In genomic region chr2:10432315-10433181, GRCh38 we compare ENCODE assay signal across 9 cellular contexts. TPM values are rescaled to one million over a fixed set of nuclear protein-coding genes. Genes with fewer than 3 reads are reported as not detected.
DNase-seq lines count a peak whose midpoint lies in the region; ATAC-seq and TF ChIP-seq lines count a peak whose summit lies in the region.
"Had no signal": no experiment of that assay in that cellular context is flagged by ENCODE, and none has a peak within 500 bp of the region (broad histone marks: within the 10 kb centered on the region; RNA-seq: fewer than 3 reads in every experiment).

No MANE protein-coding gene starts in this region.

- peak overlapping the region; percentile 51 to 52 for H3K4me3 ChIP-seq in Panc1 (ENCODE audit: low read depth in 2 of 2, low read length in 2 of 2)
- peak overlapping the region in 1 of 2 donors; percentile 43 for H3K4me3 ChIP-seq in gastroesophageal sphincter
- H3K4me3 ChIP-seq in spleen: peak overlapping the region in 6 of 8 donors; percentile 13 to 72 (median 32)
- H3K4me3 ChIP-seq: psoas muscle had no signal

- no peak for TF ChIP-seq EP300 in gastroesophageal sphincter (IDR thresholded peaks at IDR 0.05)

- no peak for TF ChIP-seq POLR2A in gastroesophageal sphincter (IDR thresholded peaks at IDR 0.05)
- no peak for TF ChIP-seq POLR2A in spleen (IDR thresholded peaks at IDR 0.05)

- BruUV-seq in Panc1 (replicated peaks; lab: Mats Ljungman, UMichigan): no TSS peak

- H3K36me3 ChIP-seq in Panc1 (ENCODE audit: control insufficient read depth, insufficient read depth, low read length) (no peaks in the 10 kb centered on the region), gastroesophageal sphincter (peaks cover 0 to 7% of the 10 kb centered on the region in 2 donors), spleen (peaks cover 0 to 13% (median 5%) of the 10 kb centered on the region in 6 donors)

- H3K27ac ChIP-seq in Panc1 (ENCODE audit: low read length): peak overlapping the region; percentile 96
- no peak overlapping the region for H3K27ac ChIP-seq in gastroesophageal sphincter
- peak overlapping the region in 4 of 8 donors; percentile 51 to 83 (median 64) for H3K27ac ChIP-seq in spleen
- H3K27ac ChIP-seq in caudate nucleus (ENCODE audit: low read depth, low read length): no peak overlapping the region
- H3K27ac ChIP-seq: psoas muscle had no signal

- WGBS in gastroesophageal sphincter (ENCODE audit: low coverage in 1 of 2), 2 donors: 12% methylated on average over 11 of the region's 49 CpGs; no CpG with 5 or more reads in 1 of the 2 donors
- 22 to 30% (median 26%) methylated on average over 20 to 49 of the region's 49 CpGs for WGBS in spleen, 5 donors

- ATAC-seq in Panc1: peak; percentile 76
- peak; percentile 60 for ATAC-seq in gastroesophageal sphincter
- ATAC-seq in HG02981 (IDR thresholded peaks at IDR 0.05; ENCODE audit: unreplicated experiment): no peak
- no peak for ATAC-seq in HG03135 (IDR thresholded peaks at IDR 0.05; ENCODE audit: unreplicated experiment)

- intact Hi-C loops in Panc1 (cut with micrococcal nuclease; ENCODE audit: unreplicated experiment): no loop called here
- intact Hi-C loops in spleen (cut with DNase I; ENCODE audit: low total_unique reads): loop anchor here (5.0 kb wide), 1 partner anchor 305 kb away; no protein-coding TSS in a partner anchor

- H3K4me1 ChIP-seq in Panc1 (ENCODE audit: control insufficient read depth, insufficient read depth, low read length): peaks cover 58% of the 10 kb centered on the region
- H3K4me1 ChIP-seq in gastroesophageal sphincter: peaks cover 0 to 30% (median 14%) of the 10 kb centered on the region in 3 donors
- H3K4me1 ChIP-seq in spleen: peaks cover 0 to 37% (median 29%) of the 10 kb centered on the region in 6 donors
- H3K4me1 ChIP-seq: psoas muscle had no signal

- POLR2A ChIA-PET in Panc1 (lab: Charles Lee): interaction anchor here (0.7 kb wide), 2 partner anchors 147 to 310 kb away, joined by 4 to 6 read pairs; partner anchors contain the start of gene RRM2

- no peaks in the 10 kb centered on the region for H3K27me3 ChIP-seq in Panc1 (ENCODE audit: control insufficient read depth, insufficient read depth, low read length)
- H3K27me3 ChIP-seq in gastroesophageal sphincter: peaks cover 20% of the 10 kb centered on the region
- H3K27me3 ChIP-seq in spleen (replicated peaks in 1 of 7): peaks cover 0 to 20% (median 0%) of the 10 kb centered on the region in 7 donors

- in situ Hi-C loops in Panc1 (cut with HindIII; ENCODE audit: low pct_unique_long_range_greater_than_20kb, low sequenced_read_pairs): loop anchor here (25.0 kb wide), 1 partner anchor 320 kb away; the partner anchor contains the start of gene RRM2

- peak; percentile 63 for DNase-seq in DMS53 (lab: John Stamatoyannopoulos, UW)
- DNase-seq in DMS53 treated with DMSO at 0.1 percent for 48 hours (lab: John Stamatoyannopoulos, UW; ENCODE audit: unreplicated experiment): no peak
- no peak for DNase-seq in Panc1 (ENCODE audit: low read depth, low spot score)
- DNase-seq in spleen: peak; percentile 85
- DNase-seq in caudate nucleus (lab: John Stamatoyannopoulos, UW): no peak

- H3K9me3 ChIP-seq in Panc1 (ENCODE audit: control insufficient read depth, insufficient read depth, low read depth, low read length) (no peaks in the 10 kb centered on the region), gastroesophageal sphincter (no peaks in the 10 kb centered on the region), spleen (no peaks in the 10 kb centered on the region)
- H3K9me3 ChIP-seq: psoas muscle had no signal

- CTCF ChIA-PET in Panc1 (lab: Charles Lee): interaction anchor here (0.6 to 0.8 kb wide), 5 partner anchors 16 to 360 kb away, joined by 3 to 4 read pairs (median 3); no protein-coding TSS in a partner anchor

- TF ChIP-seq CTCF in Panc1 (IDR thresholded peaks at IDR 0.05): no peak
- TF ChIP-seq CTCF in gastroesophageal sphincter (IDR thresholded peaks at IDR 0.05): no peak
- no peak for TF ChIP-seq CTCF in spleen (IDR thresholded peaks at IDR 0.05 in 8 of 11, conservative IDR thresholded peaks at IDR 0.05 in 3 of 11)

RNA-seq across cellular contexts. Expression of gene ODC1, which starts 15.6 kb away (rescaled TPM):
- 159 TPM for total RNA-seq in Panc1 (2021; ENCODE audit: unreplicated experiment)
- 135 TPM for polyA plus RNA-seq in Panc1 (2012; ENCODE audit: insufficient read length)
- total RNA-seq in gastroesophageal sphincter: 100 to 1,000 TPM; 105 to 199 (median 137) TPM
- total RNA-seq in spleen: 10 to 100 TPM; 28.9 to 84.3 (median 62.8) TPM
- 10 to 100 TPM; 38.0 to 78.1 (median 65.3) TPM for polyA plus RNA-seq in spleen

Comparison
In these comparisons a context has a peak if more than half of its experiments do, and no peak if none do; other contexts are left out.
1. DNase-seq: peak in DMS53 (single experiment) and spleen (single experiment); none in DMS53 treated with DMSO at 0.1 percent for 48 hours (single experiment), Panc1 (single experiment) and caudate nucleus (0 of 61).
2. ATAC-seq: peak in Panc1 (single experiment) and gastroesophageal sphincter (single experiment); none in HG02981 (single experiment) and HG03135 (single experiment).